Comparison of ENCODE assay signal across 1 cellular context in genomic region chr1:164771568-164772350, GRCh38.
TF ChIP-seq lines count a peak whose summit lies in the region.

No MANE protein-coding gene starts in this region.

TF ChIP-seq in A549, 52 proteins besides CTCF, POLR2A, EP300 and RAD21 (continued from another document):
- TF ChIP-seq PHF8 (IDR thresholded peaks at IDR 0.05; ENCODE audit: borderline replicate concordance, low read depth): no peak
- TF ChIP-seq HOXB5 (CRISPR knock-in tag; IDR thresholded peaks at IDR 0.05): peak; percentile 21; the same call in 1 of the 2 replicates
- TF ChIP-seq EHMT2 (IDR thresholded peaks at IDR 0.05; ENCODE audit: low read depth): no peak
- no peak for TF ChIP-seq RNF2 (IDR thresholded peaks at IDR 0.05; ENCODE audit: borderline replicate concordance, low read depth)
- TF ChIP-seq, protein P1, sequence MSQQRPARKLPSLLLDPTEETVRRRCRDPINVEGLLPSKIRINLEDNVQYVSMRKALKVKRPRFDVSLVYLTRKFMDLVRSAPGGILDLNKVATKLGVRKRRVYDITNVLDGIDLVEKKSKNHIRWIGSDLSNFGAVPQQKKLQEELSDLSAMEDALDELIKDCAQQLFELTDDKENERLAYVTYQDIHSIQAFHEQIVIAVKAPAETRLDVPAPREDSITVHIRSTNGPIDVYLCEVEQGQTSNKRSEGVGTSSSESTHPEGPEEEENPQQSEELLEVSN (IDR thresholded peaks at IDR 0.05; ENCODE audit: borderline replicate concordance, low read depth): 0 out of 2 replicates have a peak, but pooled peaks have one; percentile 7
- TF ChIP-seq RFX5 (IDR thresholded peaks at IDR 0.05): no peak
- no peak for TF ChIP-seq ZFP36 (IDR thresholded peaks at IDR 0.05; ENCODE audit: borderline replicate concordance, partially characterized antibody)
- TF ChIP-seq HOXA7 (CRISPR knock-in tag; IDR thresholded peaks at IDR 0.05): no peak
- peak; percentile 12 to 42; a peak in 2 of 5 replicates for TF ChIP-seq JUN (IDR thresholded peaks at IDR 0.05)
- peak; percentile 33; the same call in 1 of the 2 replicates for TF ChIP-seq FOSL2 (IDR thresholded peaks at IDR 0.05)
- TF ChIP-seq FOSL2 (CRISPR knock-in tag; IDR thresholded peaks at IDR 0.05): peak; percentile 45
- TF ChIP-seq ATOH8 (CRISPR knock-in tag; IDR thresholded peaks at IDR 0.05; ENCODE audit: low read depth): no peak
